2 cellular contexts compared by ENCODE assay signal in genomic region chr2:159101755-159102489, GRCh38.
TF ChIP-seq lines count a peak whose summit lies in the region.

No MANE protein-coding gene starts in this region.

TF ChIP-seq in A549, 52 proteins besides CTCF, POLR2A, EP300 and RAD21 (continued from another document):
- no peak for TF ChIP-seq REST (IDR thresholded peaks at IDR 0.05)

TF ChIP-seq in GM23338, 12 proteins besides CTCF, POLR2A, EP300 and RAD21 (continued from another document):
- no peak for TF ChIP-seq ZNF462 (CRISPR knock-in tag; IDR thresholded peaks at IDR 0.05)
